ENCODE assay signal across 8 cellular contexts in genomic region chr16:83899978-83900377, GRCh38. TPM values are rescaled to one million over a fixed set of nuclear protein-coding genes. Genes with fewer than 3 reads are reported as not detected.
DNase-seq lines count a peak whose midpoint lies in the region; ATAC-seq lines count a peak whose summit lies in the region.

No MANE protein-coding gene starts in this region.

- H3K27ac Mint-ChIP-seq in stimulated activated naive CD8-positive, alpha-beta T cell treated with anti-CD3 and anti-CD28 coated beads, Interleukin-15, Interleukin-2, amounts not matched to agents 100 ng/mL and 50 ng/mL, for 24 hours, result peak overlapping the region; percentile 90

- H3K9me3 ChIP-seq in mucosa of rectum (ENCODE audit: control insufficient read depth in 2 of 2, low read length in 2 of 2), result no peaks in the 10 kb centered on the region
- H3K9me3 ChIP-seq in aorta (ENCODE audit: control insufficient read depth, low read length), result no peaks in the 10 kb centered on the region

- peak overlapping the region; percentile 75 to 78 for H3K9ac ChIP-seq in mucosa of rectum (ENCODE audit: low read depth in 1 of 2, low read length in 2 of 2)

- H3K36me3 ChIP-seq in mucosa of rectum (ENCODE audit: control insufficient read depth in 2 of 2, insufficient read depth in 2 of 2, low read length in 2 of 2) (no peaks in the 10 kb centered on the region), aorta (ENCODE audit: control insufficient read depth in 1 of 2, insufficient read depth in 2 of 2, low read length in 1 of 2) (peaks cover 0 to 2% of the 10 kb centered on the region in 2 donors)

- H3K4me3 ChIP-seq in mucosa of rectum (ENCODE audit: low read length in 2 of 2) (peak overlapping the region; percentile 78 to 84), aorta (ENCODE audit: low read length in 2 of 2) (peak overlapping the region; percentile 78 to 79)

- peaks cover 10% of the 10 kb centered on the region for H3K36me3 Mint-ChIP-seq in stimulated activated naive CD8-positive, alpha-beta T cell treated with anti-CD3 and anti-CD28 coated beads, Interleukin-15, Interleukin-2, amounts not matched to agents 100 ng/mL and 50 ng/mL, for 24 hours (ENCODE audit: low read depth)

- no peak for DNase-seq in stimulated activated naive CD8-positive, alpha-beta T cell treated with anti-CD3 and anti-CD28 coated beads, Interleukin-15, Interleukin-2, amounts not matched to agents 100 U/mL and 50 U/mL, for 24 hours
- DNase-seq in caudate nucleus (lab: John Stamatoyannopoulos, UW), result peak in 1 of 61 donors; percentile 14
- DNase-seq in aorta, result no peak
- DNase-seq in SHP77 (lab: John Stamatoyannopoulos, UW), result no peak
- DNase-seq in NCI-H2029 treated with DMSO at 0.1 percent for 48 hours (lab: John Stamatoyannopoulos, UW), result no peak

- H3K4me3 Mint-ChIP-seq in stimulated activated naive CD8-positive, alpha-beta T cell treated with anti-CD3 and anti-CD28 coated beads, Interleukin-15, Interleukin-2, amounts not matched to agents 100 ng/mL and 50 ng/mL, for 24 hours, result peak overlapping the region; percentile 94

- WGBS in aorta, 2 donors, result 76 to 77% methylated on average over 3 of the region's 3 CpGs

- H3K4me1 ChIP-seq in mucosa of rectum (ENCODE audit: control insufficient read depth in 2 of 2, insufficient read depth in 2 of 2, low read length in 2 of 2), result peaks cover 12 to 15% of the 10 kb centered on the region in 2 donors
- H3K4me1 ChIP-seq in aorta (ENCODE audit: control insufficient read depth in 1 of 2, insufficient read depth in 2 of 2, low read length in 2 of 2), result no peaks in the 10 kb centered on the region

- H3K27me3 Mint-ChIP-seq in stimulated activated naive CD8-positive, alpha-beta T cell treated with anti-CD3 and anti-CD28 coated beads, Interleukin-15, Interleukin-2, amounts not matched to agents 100 ng/mL and 50 ng/mL, for 24 hours, result peaks cover 4% of the 10 kb centered on the region

- ATAC-seq in stimulated activated naive CD8-positive, alpha-beta T cell treated with anti-CD3 and anti-CD28 coated beads, Interleukin-15, Interleukin-2, amounts not matched to agents 100 U/mL and 50 U/mL, for 24 hours, result no peak
- ATAC-seq in aorta (ENCODE audit: low FRiP score), result no peak
- ATAC-seq in HG03196 (IDR thresholded peaks at IDR 0.05; ENCODE audit: unreplicated experiment), result no peak

- no peaks in the 10 kb centered on the region for H3K9me3 Mint-ChIP-seq in stimulated activated naive CD8-positive, alpha-beta T cell treated with anti-CD3 and anti-CD28 coated beads, Interleukin-15, Interleukin-2, amounts not matched to agents 100 ng/mL and 50 ng/mL, for 24 hours

- intact Hi-C loops in aorta (cut with DNase I), result no loop called here

- H3K27ac ChIP-seq in caudate nucleus (ENCODE audit: low read depth, low read length) (peak overlapping the region; percentile 85), mucosa of rectum (ENCODE audit: low read depth in 2 of 2, low read length in 2 of 2) (peak overlapping the region in 1 of 2 donors; percentile 84), aorta (ENCODE audit: low read depth in 1 of 2, low read length in 2 of 2) (peak overlapping the region in 1 of 2 donors; percentile 83)

- peaks cover 26% of the 10 kb centered on the region for H3K4me1 Mint-ChIP-seq in stimulated activated naive CD8-positive, alpha-beta T cell treated with anti-CD3 and anti-CD28 coated beads, Interleukin-15, Interleukin-2, amounts not matched to agents 100 ng/mL and 50 ng/mL, for 24 hours (ENCODE audit: low read depth)

- H3K27me3 ChIP-seq in mucosa of rectum (ENCODE audit: control insufficient read depth in 2 of 2, insufficient read depth in 2 of 2, low read length in 2 of 2), result peaks cover 0 to 3% of the 10 kb centered on the region in 2 donors
- H3K27me3 ChIP-seq in aorta (ENCODE audit: control insufficient read depth in 1 of 2, insufficient read depth in 2 of 2, low read length in 1 of 2), result no peaks in the 10 kb centered on the region

RNA-seq across cellular contexts. Expression of gene MLYCD, which starts 1.1 kb away (rescaled TPM):
- 1 to 10 TPM; 8.6 to 9.2 TPM for total RNA-seq in aorta
- polyA plus RNA-seq in aorta, result 1 to 10 TPM; 1.6 to 5.0 TPM

RNA-seq across cellular contexts. Expression of gene OSGIN1, which starts 53.1 kb away (rescaled TPM):
- 10 to 100 TPM; 10.3 to 13.6 TPM for total RNA-seq in aorta
- polyA plus RNA-seq in aorta, result 10 to 100 TPM; 10.0 to 13.7 TPM
